In the genomic region with DNA sequence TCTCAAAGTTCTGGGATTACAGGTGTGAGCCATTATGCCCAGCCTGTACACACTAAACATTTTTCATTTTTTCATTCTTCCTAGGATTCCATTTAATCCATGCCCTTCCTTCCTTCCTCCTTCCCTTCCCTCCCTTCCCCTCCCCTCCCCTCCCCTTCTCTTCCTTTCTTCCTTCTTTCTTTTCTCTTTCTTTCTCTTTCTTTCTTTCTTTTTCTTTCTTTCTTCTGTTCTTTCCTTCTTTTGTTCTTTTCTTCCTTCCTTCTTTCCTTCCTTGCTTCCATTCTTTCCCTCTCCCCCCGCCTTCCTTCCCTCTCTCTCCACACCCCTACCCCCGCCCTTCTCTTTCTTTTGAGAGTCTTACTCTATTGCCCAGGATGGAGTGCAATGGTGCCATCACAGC, we compare ENCODE assay signal across 2 cellular contexts.
TF ChIP-seq lines count a peak whose summit lies in the region.

No MANE protein-coding gene starts in this region.

TF ChIP-seq in A549, 52 proteins besides CTCF, POLR2A, EP300 and RAD21:
- TF ChIP-seq, protein P1, sequence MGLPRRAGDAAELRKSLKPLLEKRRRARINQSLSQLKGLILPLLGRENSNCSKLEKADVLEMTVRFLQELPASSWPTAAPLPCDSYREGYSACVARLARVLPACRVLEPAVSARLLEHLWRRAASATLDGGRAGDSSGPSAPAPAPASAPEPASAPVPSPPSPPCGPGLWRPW (IDR thresholded peaks at IDR 0.05), result no peak
- no peak for TF ChIP-seq POLR2AphosphoS2 (conservative IDR thresholded peaks at IDR 0.05; ENCODE audit: low read length)
- no peak for TF ChIP-seq SMC3 (IDR thresholded peaks at IDR 0.05)

TF ChIP-seq in K562, 482 proteins besides CTCF, POLR2A, EP300 and RAD21:
- TF ChIP-seq TAF9B (IDR thresholded peaks at IDR 0.05; ENCODE audit: partially characterized antibody) (no peak), ESRRA (IDR thresholded peaks at IDR 0.05; ENCODE audit: borderline replicate concordance, low read depth) (no peak)
- TF ChIP-seq, protein P2, sequence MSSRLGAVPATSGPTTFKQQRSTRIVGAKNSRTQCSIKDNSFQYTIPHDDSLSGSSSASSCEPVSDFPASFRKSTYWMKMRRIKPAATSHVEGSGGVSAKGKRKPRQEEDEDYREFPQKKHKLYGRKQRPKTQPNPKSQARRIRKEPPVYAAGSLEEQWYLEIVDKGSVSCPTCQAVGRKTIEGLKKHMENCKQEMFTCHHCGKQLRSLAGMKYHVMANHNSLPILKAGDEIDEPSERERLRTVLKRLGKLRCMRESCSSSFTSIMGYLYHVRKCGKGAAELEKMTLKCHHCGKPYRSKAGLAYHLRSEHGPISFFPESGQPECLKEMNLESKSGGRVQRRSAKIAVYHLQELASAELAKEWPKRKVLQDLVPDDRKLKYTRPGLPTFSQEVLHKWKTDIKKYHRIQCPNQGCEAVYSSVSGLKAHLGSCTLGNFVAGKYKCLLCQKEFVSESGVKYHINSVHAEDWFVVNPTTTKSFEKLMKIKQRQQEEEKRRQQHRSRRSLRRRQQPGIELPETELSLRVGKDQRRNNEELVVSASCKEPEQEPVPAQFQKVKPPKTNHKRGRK (tag; IDR thresholded peaks at IDR 0.05), result peak; percentile 55; the same call in 1 of the 2 replicates
